Comparison of ENCODE assay signal across 1 cellular context in the genomic region with DNA sequence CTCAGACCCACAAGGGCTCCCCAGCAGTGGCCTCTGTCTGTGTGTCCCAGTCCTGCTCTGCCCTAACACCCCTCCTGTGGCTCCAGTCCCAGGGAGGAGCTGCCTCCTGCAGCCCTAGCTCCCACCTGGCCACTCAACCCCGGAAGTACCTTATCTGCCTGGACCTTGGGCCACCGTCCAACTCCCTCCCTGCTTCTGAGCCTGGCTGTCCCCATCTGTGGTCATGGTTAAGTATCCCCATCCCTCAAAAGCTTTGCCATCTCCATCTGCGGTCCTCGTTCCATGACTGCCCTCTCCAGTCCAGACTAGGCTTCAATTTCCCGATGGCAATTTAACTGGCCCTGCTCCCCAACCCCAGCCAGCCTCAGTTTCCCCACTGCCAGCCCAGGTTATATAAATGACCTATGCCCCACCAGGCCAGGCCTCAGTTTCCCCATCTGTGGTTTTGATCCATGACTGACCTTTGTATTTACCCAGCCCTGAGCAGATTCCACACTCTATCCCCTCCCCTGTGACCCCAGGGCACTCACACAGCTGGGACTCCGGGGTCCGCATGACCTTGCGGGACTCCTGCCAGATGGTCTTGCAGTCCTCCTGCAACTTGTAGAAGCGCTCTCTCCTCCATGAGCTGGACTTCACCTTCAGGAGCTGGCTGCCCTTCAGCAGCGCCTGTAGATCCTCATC.
TF ChIP-seq lines count a peak whose summit lies in the region.

No MANE protein-coding gene starts in this region.

TF ChIP-seq in K562, 482 proteins besides CTCF, POLR2A, EP300 and RAD21 (continued from another document and continues in another):
- TF ChIP-seq ZBTB5 (IDR thresholded peaks at IDR 0.05) (no peak), NFE2L1 (tag; IDR thresholded peaks at IDR 0.05; ENCODE audit: borderline replicate concordance, low read depth) (no peak), RFX5 (IDR thresholded peaks at IDR 0.05; ENCODE audit: low read depth, low read length) (no peak), GTF2F1 (IDR thresholded peaks at IDR 0.05; ENCODE audit: low read depth, low read length) (no peak), ZNF551 (CRISPR knock-in tag; IDR thresholded peaks at IDR 0.05) (no peak), DIDO1 (tag; IDR thresholded peaks at IDR 0.05; ENCODE audit: low read depth) (no peak), SNIP1 (IDR thresholded peaks at IDR 0.05; ENCODE audit: low read depth) (no peak), ZNF449 (CRISPR knock-in tag; IDR thresholded peaks at IDR 0.05) (no peak), ZNF354B (CRISPR knock-in tag; IDR thresholded peaks at IDR 0.05) (no peak), MTF1 (CRISPR knock-in tag; IDR thresholded peaks at IDR 0.05; ENCODE audit: borderline replicate concordance) (no peak), ZNF324 (CRISPR knock-in tag; IDR thresholded peaks at IDR 0.05) (no peak), LCOR (CRISPR knock-in tag; IDR thresholded peaks at IDR 0.05) (no peak), ZKSCAN8 (CRISPR knock-in tag; IDR thresholded peaks at IDR 0.05) (no peak), PTBP1 (IDR thresholded peaks at IDR 0.05; ENCODE audit: low read depth, low read length) (no peak), ZNF197 (CRISPR knock-in tag; IDR thresholded peaks at IDR 0.05; ENCODE audit: low read depth) (no peak), TCF3 (CRISPR knock-in tag; IDR thresholded peaks at IDR 0.05) (peak; percentile 68), XRCC3 (IDR thresholded peaks at IDR 0.05) (no peak), CBFA2T2 (conservative IDR thresholded peaks at IDR 0.05) (peak; percentile 61), HNRNPL (IDR thresholded peaks at IDR 0.05; ENCODE audit: low read depth, low read length) (no peak), DACH1 (IDR thresholded peaks at IDR 0.05; ENCODE audit: partially characterized antibody) (no peak), MEIS2 (IDR thresholded peaks at IDR 0.05; ENCODE audit: partially characterized antibody) (no peak), ZNF165 (CRISPR knock-in tag; IDR thresholded peaks at IDR 0.05; ENCODE audit: borderline replicate concordance) (no peak), ESRRB (CRISPR knock-in tag; IDR thresholded peaks at IDR 0.05; ENCODE audit: borderline replicate concordance) (no peak), ASH1L (IDR thresholded peaks at IDR 0.05; ENCODE audit: borderline replicate concordance, low read depth, partially characterized antibody) (no peak), ELF2 (CRISPR knock-in tag; IDR thresholded peaks at IDR 0.05) (peak; percentile 42; the same call in 1 of the 2 replicates), SMARCA4 (IDR thresholded peaks at IDR 0.05) (no peak; the same call in 1 of the 2 replicates), MYC (IDR thresholded peaks at IDR 0.05; ENCODE audit: low read depth, low read length) (peak; percentile 74), MYC (CRISPR knock-in tag; IDR thresholded peaks at IDR 0.05; ENCODE audit: borderline replicate concordance, low read depth) (no peak), E2F3 (CRISPR knock-in tag; IDR thresholded peaks at IDR 0.05) (no peak), ZNF445 (CRISPR knock-in tag; IDR thresholded peaks at IDR 0.05; ENCODE audit: low read depth) (no peak), PML (IDR thresholded peaks at IDR 0.05; ENCODE audit: low read length) (no peak), ZNF143 (CRISPR knock-in tag; IDR thresholded peaks at IDR 0.05) (no peak), TEAD1 (CRISPR knock-in tag; IDR thresholded peaks at IDR 0.05) (no peak), TAF1 (IDR thresholded peaks at IDR 0.05; ENCODE audit: control insufficient read depth, extremely low read depth, insufficient read depth, low read length, severe bottlenecking) (no peak), HLTF (IDR thresholded peaks at IDR 0.05) (peak; percentile 44; the same call in 1 of the 2 replicates)
- TF ChIP-seq, protein P1, sequence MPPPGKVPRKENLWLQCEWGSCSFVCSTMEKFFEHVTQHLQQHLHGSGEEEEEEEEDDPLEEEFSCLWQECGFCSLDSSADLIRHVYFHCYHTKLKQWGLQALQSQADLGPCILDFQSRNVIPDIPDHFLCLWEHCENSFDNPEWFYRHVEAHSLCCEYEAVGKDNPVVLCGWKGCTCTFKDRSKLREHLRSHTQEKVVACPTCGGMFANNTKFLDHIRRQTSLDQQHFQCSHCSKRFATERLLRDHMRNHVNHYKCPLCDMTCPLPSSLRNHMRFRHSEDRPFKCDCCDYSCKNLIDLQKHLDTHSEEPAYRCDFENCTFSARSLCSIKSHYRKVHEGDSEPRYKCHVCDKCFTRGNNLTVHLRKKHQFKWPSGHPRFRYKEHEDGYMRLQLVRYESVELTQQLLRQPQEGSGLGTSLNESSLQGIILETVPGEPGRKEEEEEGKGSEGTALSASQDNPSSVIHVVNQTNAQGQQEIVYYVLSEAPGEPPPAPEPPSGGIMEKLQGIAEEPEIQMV (tag; conservative IDR thresholded peaks at IDR 0.05; ENCODE audit: low read depth), result no peak
- TF ChIP-seq, protein P2, sequence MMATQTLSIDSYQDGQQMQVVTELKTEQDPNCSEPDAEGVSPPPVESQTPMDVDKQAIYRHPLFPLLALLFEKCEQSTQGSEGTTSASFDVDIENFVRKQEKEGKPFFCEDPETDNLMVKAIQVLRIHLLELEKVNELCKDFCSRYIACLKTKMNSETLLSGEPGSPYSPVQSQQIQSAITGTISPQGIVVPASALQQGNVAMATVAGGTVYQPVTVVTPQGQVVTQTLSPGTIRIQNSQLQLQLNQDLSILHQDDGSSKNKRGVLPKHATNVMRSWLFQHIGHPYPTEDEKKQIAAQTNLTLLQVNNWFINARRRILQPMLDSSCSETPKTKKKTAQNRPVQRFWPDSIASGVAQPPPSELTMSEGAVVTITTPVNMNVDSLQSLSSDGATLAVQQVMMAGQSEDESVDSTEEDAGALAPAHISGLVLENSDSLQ (IDR thresholded peaks at IDR 0.05), result no peak
- TF ChIP-seq, protein P3, sequence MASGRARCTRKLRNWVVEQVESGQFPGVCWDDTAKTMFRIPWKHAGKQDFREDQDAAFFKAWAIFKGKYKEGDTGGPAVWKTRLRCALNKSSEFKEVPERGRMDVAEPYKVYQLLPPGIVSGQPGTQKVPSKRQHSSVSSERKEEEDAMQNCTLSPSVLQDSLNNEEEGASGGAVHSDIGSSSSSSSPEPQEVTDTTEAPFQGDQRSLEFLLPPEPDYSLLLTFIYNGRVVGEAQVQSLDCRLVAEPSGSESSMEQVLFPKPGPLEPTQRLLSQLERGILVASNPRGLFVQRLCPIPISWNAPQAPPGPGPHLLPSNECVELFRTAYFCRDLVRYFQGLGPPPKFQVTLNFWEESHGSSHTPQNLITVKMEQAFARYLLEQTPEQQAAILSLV (tag; IDR thresholded peaks at IDR 0.05), result no peak
- TF ChIP-seq, protein P4, sequence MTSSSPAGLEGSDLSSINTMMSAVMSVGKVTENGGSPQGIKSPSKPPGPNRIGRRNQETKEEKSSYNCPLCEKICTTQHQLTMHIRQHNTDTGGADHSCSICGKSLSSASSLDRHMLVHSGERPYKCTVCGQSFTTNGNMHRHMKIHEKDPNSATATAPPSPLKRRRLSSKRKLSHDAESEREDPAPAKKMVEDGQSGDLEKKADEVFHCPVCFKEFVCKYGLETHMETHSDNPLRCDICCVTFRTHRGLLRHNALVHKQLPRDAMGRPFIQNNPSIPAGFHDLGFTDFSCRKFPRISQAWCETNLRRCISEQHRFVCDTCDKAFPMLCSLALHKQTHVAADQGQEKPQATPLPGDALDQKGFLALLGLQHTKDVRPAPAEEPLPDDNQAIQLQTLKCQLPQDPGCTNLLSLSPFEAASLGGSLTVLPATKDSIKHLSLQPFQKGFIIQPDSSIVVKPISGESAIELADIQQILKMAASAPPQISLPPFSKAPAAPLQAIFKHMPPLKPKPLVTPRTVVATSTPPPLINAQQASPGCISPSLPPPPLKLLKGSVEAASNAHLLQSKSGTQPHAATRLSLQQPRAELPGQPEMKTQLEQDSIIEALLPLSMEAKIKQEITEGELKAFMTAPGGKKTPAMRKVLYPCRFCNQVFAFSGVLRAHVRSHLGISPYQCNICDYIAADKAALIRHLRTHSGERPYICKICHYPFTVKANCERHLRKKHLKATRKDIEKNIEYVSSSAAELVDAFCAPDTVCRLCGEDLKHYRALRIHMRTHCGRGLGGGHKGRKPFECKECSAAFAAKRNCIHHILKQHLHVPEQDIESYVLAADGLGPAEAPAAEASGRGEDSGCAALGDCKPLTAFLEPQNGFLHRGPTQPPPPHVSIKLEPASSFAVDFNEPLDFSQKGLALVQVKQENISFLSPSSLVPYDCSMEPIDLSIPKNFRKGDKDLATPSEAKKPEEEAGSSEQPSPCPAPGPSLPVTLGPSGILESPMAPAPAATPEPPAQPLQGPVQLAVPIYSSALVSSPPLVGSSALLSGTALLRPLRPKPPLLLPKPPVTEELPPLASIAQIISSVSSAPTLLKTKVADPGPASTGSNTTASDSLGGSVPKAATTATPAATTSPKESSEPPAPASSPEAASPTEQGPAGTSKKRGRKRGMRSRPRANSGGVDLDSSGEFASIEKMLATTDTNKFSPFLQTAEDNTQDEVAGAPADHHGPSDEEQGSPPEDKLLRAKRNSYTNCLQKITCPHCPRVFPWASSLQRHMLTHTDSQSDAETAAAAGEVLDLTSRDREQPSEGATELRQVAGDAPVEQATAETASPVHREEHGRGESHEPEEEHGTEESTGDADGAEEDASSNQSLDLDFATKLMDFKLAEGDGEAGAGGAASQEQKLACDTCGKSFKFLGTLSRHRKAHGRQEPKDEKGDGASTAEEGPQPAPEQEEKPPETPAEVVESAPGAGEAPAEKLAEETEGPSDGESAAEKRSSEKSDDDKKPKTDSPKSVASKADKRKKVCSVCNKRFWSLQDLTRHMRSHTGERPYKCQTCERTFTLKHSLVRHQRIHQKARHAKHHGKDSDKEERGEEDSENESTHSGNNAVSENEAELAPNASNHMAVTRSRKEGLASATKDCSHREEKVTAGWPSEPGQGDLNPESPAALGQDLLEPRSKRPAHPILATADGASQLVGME (CRISPR knock-in tag; IDR thresholded peaks at IDR 0.05), result peak; percentile 86; the same call in 1 of the 2 replicates
- TF ChIP-seq, protein P5, sequence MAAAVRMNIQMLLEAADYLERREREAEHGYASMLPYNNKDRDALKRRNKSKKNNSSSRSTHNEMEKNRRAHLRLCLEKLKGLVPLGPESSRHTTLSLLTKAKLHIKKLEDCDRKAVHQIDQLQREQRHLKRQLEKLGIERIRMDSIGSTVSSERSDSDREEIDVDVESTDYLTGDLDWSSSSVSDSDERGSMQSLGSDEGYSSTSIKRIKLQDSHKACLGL (CRISPR knock-in tag; IDR thresholded peaks at IDR 0.05; ENCODE audit: borderline replicate concordance, poor library complexity, severe bottlenecking), result no peak
- TF ChIP-seq, protein P6, sequence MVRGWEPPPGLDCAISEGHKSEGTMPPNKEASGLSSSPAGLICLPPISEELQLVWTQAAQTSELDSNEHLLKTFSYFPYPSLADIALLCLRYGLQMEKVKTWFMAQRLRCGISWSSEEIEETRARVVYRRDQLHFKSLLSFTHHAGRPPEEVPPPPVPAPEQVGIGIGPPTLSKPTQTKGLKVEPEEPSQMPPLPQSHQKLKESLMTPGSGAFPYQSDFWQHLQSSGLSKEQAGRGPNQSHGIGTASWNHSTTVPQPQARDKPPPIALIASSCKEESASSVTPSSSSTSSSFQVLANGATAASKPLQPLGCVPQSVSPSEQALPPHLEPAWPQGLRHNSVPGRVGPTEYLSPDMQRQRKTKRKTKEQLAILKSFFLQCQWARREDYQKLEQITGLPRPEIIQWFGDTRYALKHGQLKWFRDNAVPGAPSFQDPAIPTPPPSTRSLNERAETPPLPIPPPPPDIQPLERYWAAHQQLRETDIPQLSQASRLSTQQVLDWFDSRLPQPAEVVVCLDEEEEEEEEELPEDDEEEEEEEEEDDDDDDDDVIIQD (CRISPR knock-in tag; IDR thresholded peaks at IDR 0.05), result no peak
- TF ChIP-seq, protein P7, sequence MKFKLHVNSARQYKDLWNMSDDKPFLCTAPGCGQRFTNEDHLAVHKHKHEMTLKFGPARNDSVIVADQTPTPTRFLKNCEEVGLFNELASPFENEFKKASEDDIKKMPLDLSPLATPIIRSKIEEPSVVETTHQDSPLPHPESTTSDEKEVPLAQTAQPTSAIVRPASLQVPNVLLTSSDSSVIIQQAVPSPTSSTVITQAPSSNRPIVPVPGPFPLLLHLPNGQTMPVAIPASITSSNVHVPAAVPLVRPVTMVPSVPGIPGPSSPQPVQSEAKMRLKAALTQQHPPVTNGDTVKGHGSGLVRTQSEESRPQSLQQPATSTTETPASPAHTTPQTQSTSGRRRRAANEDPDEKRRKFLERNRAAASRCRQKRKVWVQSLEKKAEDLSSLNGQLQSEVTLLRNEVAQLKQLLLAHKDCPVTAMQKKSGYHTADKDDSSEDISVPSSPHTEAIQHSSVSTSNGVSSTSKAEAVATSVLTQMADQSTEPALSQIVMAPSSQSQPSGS (CRISPR knock-in tag; IDR thresholded peaks at IDR 0.05), result no peak
- TF ChIP-seq, protein P8, sequence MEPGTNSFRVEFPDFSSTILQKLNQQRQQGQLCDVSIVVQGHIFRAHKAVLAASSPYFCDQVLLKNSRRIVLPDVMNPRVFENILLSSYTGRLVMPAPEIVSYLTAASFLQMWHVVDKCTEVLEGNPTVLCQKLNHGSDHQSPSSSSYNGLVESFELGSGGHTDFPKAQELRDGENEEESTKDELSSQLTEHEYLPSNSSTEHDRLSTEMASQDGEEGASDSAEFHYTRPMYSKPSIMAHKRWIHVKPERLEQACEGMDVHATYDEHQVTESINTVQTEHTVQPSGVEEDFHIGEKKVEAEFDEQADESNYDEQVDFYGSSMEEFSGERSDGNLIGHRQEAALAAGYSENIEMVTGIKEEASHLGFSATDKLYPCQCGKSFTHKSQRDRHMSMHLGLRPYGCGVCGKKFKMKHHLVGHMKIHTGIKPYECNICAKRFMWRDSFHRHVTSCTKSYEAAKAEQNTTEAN (CRISPR knock-in tag; IDR thresholded peaks at IDR 0.05), result no peak
